9 cellular contexts compared by ENCODE assay signal in the genomic region with DNA sequence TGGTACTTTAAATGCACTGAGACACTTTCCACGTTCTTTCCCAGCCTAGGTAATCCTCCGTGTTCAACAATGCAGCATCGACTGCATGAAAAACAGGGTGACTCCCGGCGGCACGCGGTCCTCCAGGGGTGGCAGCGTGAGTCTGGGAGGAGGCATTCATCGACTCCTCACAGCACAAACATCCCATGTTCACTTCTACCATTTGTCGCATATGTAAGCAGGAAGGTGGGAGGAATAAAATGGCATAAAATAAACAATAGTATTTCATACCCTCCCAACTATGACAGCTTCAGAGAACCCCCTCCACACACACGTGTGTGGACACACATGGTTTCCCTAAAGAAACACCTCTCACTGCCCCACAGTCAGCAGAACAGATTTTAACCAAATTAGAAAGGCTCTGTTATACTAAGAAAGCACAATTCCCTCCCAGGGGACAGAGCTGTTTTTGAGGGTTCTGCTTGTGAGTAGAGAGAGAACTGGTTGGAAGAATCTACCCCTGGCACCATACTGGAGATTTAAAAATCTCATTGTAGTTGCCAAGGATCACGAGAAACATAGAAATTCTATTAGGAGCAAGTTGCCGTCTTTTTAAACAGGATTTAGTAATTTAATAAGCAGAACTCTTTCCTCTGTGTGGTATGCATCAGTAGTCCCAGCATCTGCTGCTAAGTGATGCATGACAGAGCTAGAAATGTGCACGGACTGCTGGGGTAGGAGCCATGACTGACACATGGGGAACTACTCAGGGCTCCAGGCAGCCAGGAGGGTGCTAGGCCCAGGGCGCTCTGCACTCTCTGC. TPM values are rescaled to one million over a fixed set of nuclear protein-coding genes. Genes with fewer than 3 reads are reported as not detected.
DNase-seq lines count a peak whose midpoint lies in the region; ATAC-seq and TF ChIP-seq lines count a peak whose summit lies in the region.
"Had no signal": no experiment of that assay in that cellular context is flagged by ENCODE, and none has a peak within 500 bp of the region (broad histone marks: within the 10 kb centered on the region; RNA-seq: fewer than 3 reads in every experiment).

No MANE protein-coding gene starts in this region.

- DNase-seq in BE2C (peak; percentile 88), NCI-H2081 treated with DMSO at 0.1 percent for 48 hours (lab: John Stamatoyannopoulos, UW) (no peak), SKM-1 treated with dmso at 0.1 percent for 144 hours (lab: John Stamatoyannopoulos, UW; ENCODE audit: unreplicated experiment) (no peak), OCI-M2 (lab: John Stamatoyannopoulos, UW; ENCODE audit: unreplicated experiment) (no peak)
- DNase-seq: CD4-positive, CD25-positive, alpha-beta regulatory T cell had no signal

- H3K27me3 ChIP-seq in BE2C = no peaks in the 10 kb centered on the region

- ATAC-seq in GM19397 (IDR thresholded peaks at IDR 0.05; ENCODE audit: unreplicated experiment) (peak; percentile 62), HG03342 (IDR thresholded peaks at IDR 0.05; ENCODE audit: unreplicated experiment) (peak; percentile 83), HG03439 (IDR thresholded peaks at IDR 0.05; ENCODE audit: unreplicated experiment) (no peak)

- no peak for TF ChIP-seq CTCF in BE2C (IDR thresholded peaks at IDR 0.05; ENCODE audit: low read depth, low read length)
- no peak for TF ChIP-seq CTCF in VCaP (conservative IDR thresholded peaks at IDR 0.05)

- H3K27ac ChIP-seq in VCaP = peak overlapping the region; percentile 67

- no peaks in the 10 kb centered on the region for H3K9me3 ChIP-seq in BE2C

- H3K4me1 ChIP-seq in BE2C = peaks cover 32% of the 10 kb centered on the region

- 0 out of 2 replicates have a peak overlapping the region, but pooled peaks have one; percentile 1 for H3K4me3 ChIP-seq in BE2C (ENCODE audit: low read depth, low read length)

- H3K36me3 ChIP-seq in BE2C = no peaks in the 10 kb centered on the region

RNA-seq across cellular contexts. Expression of gene FAM43A, which starts 6.0 kb away (rescaled TPM):
- polyA plus RNA-seq in BE2C (2012; ENCODE audit: insufficient read depth, insufficient read length, low read depth) = 57.6 TPM

RNA-seq across cellular contexts. Expression of gene LSG1, which starts 19.7 kb away (rescaled TPM):
- polyA plus RNA-seq in BE2C (2012; ENCODE audit: insufficient read depth, insufficient read length, low read depth) = 183 TPM

RNA-seq across cellular contexts. Expression of gene TMEM44, which starts 58.5 kb away (rescaled TPM):
- polyA plus RNA-seq in BE2C (2012; ENCODE audit: insufficient read depth, insufficient read length, low read depth) = 11.3 TPM
